ENCODE assay signal across 33 cellular contexts in the genomic region with DNA sequence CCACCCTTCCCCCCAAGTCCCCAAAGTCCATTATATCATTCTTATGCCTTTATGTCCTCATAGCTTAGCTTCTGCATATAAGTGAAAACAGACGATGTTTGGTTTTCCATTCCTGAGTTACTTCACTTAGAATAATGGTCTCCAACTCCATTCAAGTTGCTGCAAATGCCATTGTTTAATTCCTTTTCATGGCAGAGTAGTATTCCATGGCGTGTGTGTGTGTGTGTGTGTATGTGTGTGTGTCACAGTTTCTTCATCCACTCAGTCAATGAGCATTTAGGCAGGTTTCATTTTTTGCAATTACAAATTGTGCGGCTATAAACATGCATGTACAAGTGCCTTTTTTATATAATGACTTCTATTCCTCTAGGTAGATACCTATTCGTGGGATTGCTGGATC.
"Had no signal": no experiment of that assay in that cellular context is flagged by ENCODE, and none has a peak within 500 bp of the region (broad histone marks: within the 10 kb centered on the region; RNA-seq: fewer than 3 reads in every experiment).

No MANE protein-coding gene starts in this region.

- H3K4me3 ChIP-seq: MG63 had no signal

- H3K27me3 ChIP-seq: MG63 had no signal

- H3K36me3 ChIP-seq: MG63 had no signal

- DNase-seq: Karpas-422, Kasumi-1, MG63, MM.1S, MV-4-11, NCI-H1048, NCI-H1092, NCI-H1092 treated with DMSO at 0.1 percent for 48 hours, NCI-H1105, NCI-H1105 treated with DMSO at 0.1 percent for 48 hours, NCI-H1417 treated with DMSO at 0.1 percent for 48 hours, NCI-H1436, NCI-H1436 treated with DMSO at 0.1 percent for 48 hours, NCI-H146, NCI-H1694, NCI-H1694 treated with DMSO at 0.1 percent for 48 hours, NCI-H187, NCI-H187 treated with DMSO at 0.1 percent for 48 hours, NCI-H1930, NCI-H2029, NCI-H2029 treated with DMSO at 0.1 percent for 48 hours, NCI-H2081, NCI-H2081 treated with DMSO at 0.1 percent for 48 hours, NCI-H2107, NCI-H2171, NCI-H2171 treated with DMSO at 0.1 percent for 48 hours, NCI-H2227 treated with DMSO at 0.1 percent for 48 hours, NCI-H226, NCI-H345, NCI-H446, NCI-H446 treated with DMSO at 0.1 percent for 48 hours, NCI-H510A, NCI-H510A treated with DMSO at 0.1 percent for 48 hours had no signal
